20 cellular contexts compared by ENCODE assay signal in genomic region chr13:105679832-105680231, GRCh38.
"Had no signal": no experiment of that assay in that cellular context is flagged by ENCODE, and none has a peak within 500 bp of the region (broad histone marks: within the 10 kb centered on the region; RNA-seq: fewer than 3 reads in every experiment).

No MANE protein-coding gene starts in this region.

- ATAC-seq: natural killer cell; pancreas; psoas muscle; right lobe of liver; stimulated activated naive B cell treated with anti-CD40 and anti-IgM and Interleukin-4, amounts not matched to agents 10 μg/mL and 1 μg/mL and 100 μg/mL, for 72 hours; stimulated activated naive CD8-positive, alpha-beta T cell treated with anti-CD3 and anti-CD28 coated beads, Interleukin-15, amount 100 ng/mL, for 72 hours had no signal

- H3K36me3 ChIP-seq: pancreas, right lobe of liver, spleen, tibial nerve had no signal

- DNase-seq: dorsolateral prefrontal cortex; effector CD8-positive, alpha-beta T cell; foreskin melanocyte; head of caudate nucleus; hippocampal formation; natural killer cell; nucleus accumbens; pancreas; psoas muscle; retina; right lobe of liver; spleen; stimulated activated CD4-positive, alpha-beta T cell treated with anti-CD3 and anti-CD28 coated beads, Interleukin-15, amount 100 ng/mL, for 24 hours; stimulated activated CD4-positive, alpha-beta T cell treated with anti-CD3 and anti-CD28 coated beads, Interleukin-1b, Interleukin-23, amount 100 ng/mL, for 48 hours; stimulated activated CD4-positive, alpha-beta T cell treated with anti-CD3 and anti-CD28 coated beads, Interleukin-4, amount 100 ng/mL, for 24 hours; stimulated activated naive B cell treated with anti-CD40 and anti-IgM and Interleukin-4, amounts not matched to agents 10 μg/mL and 1 μg/mL and 100 μg/mL, for 72 hours; stimulated activated naive CD8-positive, alpha-beta T cell treated with anti-CD3 and anti-CD28 coated beads, Interleukin-15, amount 100 ng/mL, for 72 hours; testis had no signal

- FAIRE-seq: pancreas had no signal

- H3K27me3 ChIP-seq: dorsolateral prefrontal cortex, pancreas, right lobe of liver, spleen, testis, tibial nerve had no signal

- H3K4me1 ChIP-seq: pancreas, psoas muscle, right lobe of liver, spleen, testis, tibial nerve had no signal

- H3K4me3 ChIP-seq: coronary artery, dorsolateral prefrontal cortex, pancreas, psoas muscle, right lobe of liver, spleen, testis, tibial nerve had no signal

- H3K9me3 ChIP-seq: pancreas, psoas muscle, right lobe of liver, testis, tibial nerve had no signal

- H3K27ac ChIP-seq: coronary artery, dorsolateral prefrontal cortex, pancreas, psoas muscle, right lobe of liver, spleen, testis, tibial nerve had no signal
